In the genomic region with DNA sequence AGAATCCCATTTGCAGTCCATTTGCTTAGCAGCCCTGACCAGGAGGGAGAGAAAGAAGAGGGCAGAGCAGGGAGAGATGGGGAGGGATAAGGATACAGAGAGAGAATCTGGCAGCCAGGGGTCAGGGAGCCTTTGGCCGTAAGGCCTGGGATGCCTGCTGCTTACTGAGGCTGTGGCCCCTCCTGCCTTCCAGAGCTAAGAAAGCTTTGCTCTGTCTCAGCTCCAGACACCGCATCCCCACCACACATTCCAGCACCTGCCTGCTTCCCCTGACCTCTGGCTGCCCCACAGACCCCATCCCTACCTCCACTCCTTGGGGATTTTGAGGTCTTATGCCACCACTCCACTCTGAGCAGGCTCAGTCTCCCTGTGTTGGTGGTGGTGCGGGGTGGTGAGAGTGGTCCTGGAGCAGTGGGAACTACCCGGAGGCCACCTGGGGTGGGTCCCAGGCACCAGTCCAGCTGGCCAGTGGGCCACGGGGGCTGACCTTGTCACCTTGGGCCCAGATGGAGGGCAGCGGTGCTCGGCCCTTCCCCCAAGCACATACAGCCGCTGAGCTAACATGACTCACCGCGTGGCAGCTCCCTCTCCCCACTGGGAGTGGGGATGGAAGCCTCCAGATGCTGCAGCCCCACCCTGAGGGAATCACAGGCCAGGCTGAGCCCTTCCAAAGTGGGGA, we compare ENCODE assay signal across 10 cellular contexts. TPM values are rescaled to one million over a fixed set of nuclear protein-coding genes. Genes with fewer than 3 reads are reported as not detected.
DNase-seq lines count a peak whose midpoint lies in the region; TF ChIP-seq lines count a peak whose summit lies in the region.
"Had no signal": no experiment of that assay in that cellular context is flagged by ENCODE, and none has a peak within 500 bp of the region (broad histone marks: within the 10 kb centered on the region; RNA-seq: fewer than 3 reads in every experiment).

No MANE protein-coding gene starts in this region.

- H3K79me2 ChIP-seq in fibroblast of lung (ENCODE audit: control insufficient read depth, insufficient read depth, low read length) (peaks cover 40% of the 10 kb centered on the region), neural cell (replicated peaks; ENCODE audit: insufficient read depth, low read length) (peaks cover 88% of the 10 kb centered on the region)

- H3F3A ChIP-seq in neural cell (ENCODE audit: insufficient read depth, low read length, poor library complexity, severe bottlenecking): no peaks in the 10 kb centered on the region

- H3K36me3 ChIP-seq in fibroblast of lung (ENCODE audit: control insufficient read depth, insufficient read depth, low read length) (no peaks in the 10 kb centered on the region), neural cell (ENCODE audit: insufficient read depth, low read length) (no peaks in the 10 kb centered on the region)

- H4K20me1 ChIP-seq in fibroblast of lung (ENCODE audit: control insufficient read depth, extremely low read depth, insufficient read depth, low read length) (no peaks in the 10 kb centered on the region), neural cell (ENCODE audit: insufficient read depth) (peaks cover 14% of the 10 kb centered on the region)

- DNase-seq in AG08395 (ENCODE audit: low spot score) (peak; percentile 85), NCI-H226 (peak; percentile 61), fibroblast of lung (ENCODE audit: low read depth in 2 of 2) (peak; percentile 69 to 71), germinal center (ENCODE audit: low spot score) (no peak), HuH-7 (ENCODE audit: low spot score) (no peak), T-helper 9 cell (no peak), coronary artery (ENCODE audit: low spot score) (no peak)
- DNase-seq: activated T-cell treated with anti-CD3 and anti-CD28 coated beads, Interleukin-2, amount 50 U/mL, for 4 hours; stimulated activated CD4-positive, alpha-beta T cell treated with anti-CD3 and anti-CD28 coated beads, Interleukin-15, amount 100 ng/mL, for 24 hours had no signal

- TF ChIP-seq EP300 in neural cell (conservative IDR thresholded peaks at IDR 0.05; ENCODE audit: poor library complexity, severe bottlenecking): no peak

- H3K9me3 ChIP-seq in fibroblast of lung (ENCODE audit: control insufficient read depth, insufficient read depth, low read depth, low read length) (no peaks in the 10 kb centered on the region), neural cell (ENCODE audit: low read length) (no peaks in the 10 kb centered on the region)

- H3K4me3 ChIP-seq in fibroblast of lung (replicated peaks in 1 of 4; ENCODE audit: control extremely low read depth in 1 of 4, insufficient read depth in 1 of 4, low read depth in 3 of 4, low read length in 4 of 4) (peak overlapping the region in 1 of 4 experiments; percentile 7), neural cell (ENCODE audit: low read length) (peak overlapping the region; percentile 57), coronary artery (no peak overlapping the region)

- peak overlapping the region; percentile 21 for H3K4me2 ChIP-seq in fibroblast of lung (ENCODE audit: extremely low read depth, insufficient read depth, low read length)
- H3K4me2 ChIP-seq in neural cell (ENCODE audit: low read length): no peak overlapping the region

- TF ChIP-seq CTCF in fibroblast of lung (conservative IDR thresholded peaks at IDR 0.05 in 1 of 2, IDR thresholded peaks at IDR 0.05 in 1 of 2; ENCODE audit: low read depth in 1 of 2, low read length in 2 of 2): no peak
- no peak for TF ChIP-seq CTCF in neural cell (IDR thresholded peaks at IDR 0.05; ENCODE audit: poor library complexity, severe bottlenecking)
- no peak for TF ChIP-seq CTCF in coronary artery (IDR thresholded peaks at IDR 0.05)

- H3K4me1 ChIP-seq in fibroblast of lung (ENCODE audit: control insufficient read depth, extremely low read depth, insufficient read depth, low read length): peaks cover 40% of the 10 kb centered on the region

- H3K27me3 ChIP-seq in fibroblast of lung (ENCODE audit: control insufficient read depth, insufficient read depth, low read length) (no peaks in the 10 kb centered on the region), neural cell (ENCODE audit: insufficient read depth, low read depth, low read length) (no peaks in the 10 kb centered on the region)

- H3K9ac ChIP-seq in fibroblast of lung (ENCODE audit: insufficient read depth, low read length) (no peak overlapping the region), neural cell (ENCODE audit: low read length) (peak overlapping the region; percentile 73)

- no peak for TF ChIP-seq RAD21 in neural cell (conservative IDR thresholded peaks at IDR 0.05)

- no peaks in the 10 kb centered on the region for H3K9me2 ChIP-seq in neural cell (ENCODE audit: insufficient read depth, low read length)

- H2AFZ ChIP-seq in fibroblast of lung (ENCODE audit: low read length) (no peak overlapping the region), neural cell (ENCODE audit: low read depth, low read length) (no peak overlapping the region)

- H3K27ac ChIP-seq in fibroblast of lung (ENCODE audit: insufficient read depth, low read length): peak overlapping the region; percentile 37
- peak overlapping the region; percentile 90 for H3K27ac ChIP-seq in neural cell (ENCODE audit: low read length)
- peak overlapping the region in 1 of 2 donors; percentile 40 for H3K27ac ChIP-seq in coronary artery

TF ChIP-seq in neural cell, 6 proteins besides CTCF, POLR2A, EP300 and RAD21:
- TF ChIP-seq TAF1 (IDR thresholded peaks at IDR 0.05; ENCODE audit: low read depth) (no peak), SMC3 (conservative IDR thresholded peaks at IDR 0.05; ENCODE audit: poor library complexity) (no peak), EZH2 (IDR thresholded peaks at IDR 0.05; ENCODE audit: borderline replicate concordance, insufficient read depth, low read length, poor library complexity, severe bottlenecking) (no peak), MXI1 (conservative IDR thresholded peaks at IDR 0.05; ENCODE audit: poor library complexity, severe bottlenecking) (no peak), POLR2AphosphoS5 (IDR thresholded peaks at IDR 0.05) (no peak)
- TF ChIP-seq, protein P1, sequence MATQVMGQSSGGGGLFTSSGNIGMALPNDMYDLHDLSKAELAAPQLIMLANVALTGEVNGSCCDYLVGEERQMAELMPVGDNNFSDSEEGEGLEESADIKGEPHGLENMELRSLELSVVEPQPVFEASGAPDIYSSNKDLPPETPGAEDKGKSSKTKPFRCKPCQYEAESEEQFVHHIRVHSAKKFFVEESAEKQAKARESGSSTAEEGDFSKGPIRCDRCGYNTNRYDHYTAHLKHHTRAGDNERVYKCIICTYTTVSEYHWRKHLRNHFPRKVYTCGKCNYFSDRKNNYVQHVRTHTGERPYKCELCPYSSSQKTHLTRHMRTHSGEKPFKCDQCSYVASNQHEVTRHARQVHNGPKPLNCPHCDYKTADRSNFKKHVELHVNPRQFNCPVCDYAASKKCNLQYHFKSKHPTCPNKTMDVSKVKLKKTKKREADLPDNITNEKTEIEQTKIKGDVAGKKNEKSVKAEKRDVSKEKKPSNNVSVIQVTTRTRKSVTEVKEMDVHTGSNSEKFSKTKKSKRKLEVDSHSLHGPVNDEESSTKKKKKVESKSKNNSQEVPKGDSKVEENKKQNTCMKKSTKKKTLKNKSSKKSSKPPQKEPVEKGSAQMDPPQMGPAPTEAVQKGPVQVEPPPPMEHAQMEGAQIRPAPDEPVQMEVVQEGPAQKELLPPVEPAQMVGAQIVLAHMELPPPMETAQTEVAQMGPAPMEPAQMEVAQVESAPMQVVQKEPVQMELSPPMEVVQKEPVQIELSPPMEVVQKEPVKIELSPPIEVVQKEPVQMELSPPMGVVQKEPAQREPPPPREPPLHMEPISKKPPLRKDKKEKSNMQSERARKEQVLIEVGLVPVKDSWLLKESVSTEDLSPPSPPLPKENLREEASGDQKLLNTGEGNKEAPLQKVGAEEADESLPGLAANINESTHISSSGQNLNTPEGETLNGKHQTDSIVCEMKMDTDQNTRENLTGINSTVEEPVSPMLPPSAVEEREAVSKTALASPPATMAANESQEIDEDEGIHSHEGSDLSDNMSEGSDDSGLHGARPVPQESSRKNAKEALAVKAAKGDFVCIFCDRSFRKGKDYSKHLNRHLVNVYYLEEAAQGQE (IDR thresholded peaks at IDR 0.05; ENCODE audit: borderline replicate concordance): no peak

RNA-seq across cellular contexts. Expression of a gene that starts 58.3 kb away (rescaled TPM):
- 4.1 and 6.6 TPM in 2 replicates for total RNA-seq in fibroblast of lung
- polyA plus RNA-seq in fibroblast of lung (2.1 TPM in 2 replicates), neural cell (16.9 and 21.0 TPM in 2 replicates)
- 10.3 and 10.4 TPM in 2 replicates for polyA plus RNA-seq in fibroblast of lung (2012)
- polyA minus RNA-seq in fibroblast of lung (ENCODE audit: low replicate concordance) (9.3 and 9.7 TPM in 2 replicates), neural cell (54.1 and 59.6 TPM in 2 replicates)

Comparison
In these comparisons a context has a peak if more than half of its experiments do, and no peak if none do; other contexts are left out.
1. DNase-seq: peak in AG08395 (single experiment), NCI-H226 (single experiment) and fibroblast of lung (2 of 2); none in germinal center (single experiment), HuH-7 (single experiment), T-helper 9 cell (single experiment) and coronary artery (single experiment).